In genomic region chr19:22832031-22832762, GRCh38 we compare ENCODE assay signal across 18 cellular contexts. TPM values are rescaled to one million over a fixed set of nuclear protein-coding genes. Genes with fewer than 3 reads are reported as not detected.
"Had no signal": no experiment of that assay in that cellular context is flagged by ENCODE, and none has a peak within 500 bp of the region (broad histone marks: within the 10 kb centered on the region; RNA-seq: fewer than 3 reads in every experiment).

Gene ZNF723 (plus strand): TSS chr19:22832291. CDS start chr19:22832380, 89 bp downstream.

- H3K4me1 ChIP-seq: ascending aorta, breast epithelium, foreskin keratinocyte, neural progenitor cell, tibial nerve, uterus had no signal

- H3K4me1 Mint-ChIP-seq: activated naive CD4-positive, alpha-beta T cell treated with anti-CD3 and anti-CD28 coated beads, Interleukin-2, amount 10 ng/mL, durations not matched to agents 7 days and 5 days; neural progenitor cell; stimulated activated effector memory CD8-positive, alpha-beta T cell treated with anti-CD3 and anti-CD28 coated beads, Interleukin-12 subunit alpha, Interleukin-12 subunit beta, amount 100 ng/mL, for 72 hours had no signal

- H3K36me3 ChIP-seq: ascending aorta, breast epithelium, neural progenitor cell, ovary, tibial nerve, uterus had no signal

- H3K4me3 Mint-ChIP-seq: activated naive CD4-positive, alpha-beta T cell treated with anti-CD3 and anti-CD28 coated beads, Interleukin-2, amount 10 ng/mL, durations not matched to agents 7 days and 5 days; dendritic cell treated with granulocyte-macrophage colony-stimulating factor and Interleukin-4, amounts not matched to agents 40 ng/mL and 50 ng/mL, for 4 days; effector memory CD8-positive, alpha-beta T cell; neural progenitor cell; stimulated activated effector memory CD8-positive, alpha-beta T cell treated with anti-CD3 and anti-CD28 coated beads, Interleukin-12 subunit alpha, Interleukin-12 subunit beta, amount 100 ng/mL, for 72 hours had no signal

- H3K27ac ChIP-seq: ascending aorta, breast epithelium, foreskin keratinocyte, neural progenitor cell, ovary, tibial nerve, uterus had no signal

- ATAC-seq: effector memory CD8-positive, alpha-beta T cell; foreskin keratinocyte; stimulated activated effector memory CD8-positive, alpha-beta T cell treated with anti-CD3 and anti-CD28 coated beads, Interleukin-12 subunit alpha, Interleukin-12 subunit beta, amount 100 ng/mL, for 72 hours had no signal

- H3K4me3 ChIP-seq: ascending aorta, lung, neural progenitor cell, ovary, tibial nerve, uterus had no signal

- H3K4me2 ChIP-seq: neural progenitor cell had no signal

- DNase-seq: activated naive CD4-positive, alpha-beta T cell treated with anti-CD3 and anti-CD28 coated beads, Interleukin-2, amount 10 ng/mL, durations not matched to agents 7 days and 5 days; activated T-cell treated with anti-CD3 and anti-CD28 coated beads, Interleukin-2, amount 50 U/mL, for 1 hour; cerebellar nuclear complex; effector memory CD8-positive, alpha-beta T cell; foreskin keratinocyte; glutamatergic neuron; kidney glomerular epithelial cell; ovary; T-helper 2 cell; uterus had no signal

- H3K27ac Mint-ChIP-seq: activated naive CD4-positive, alpha-beta T cell treated with anti-CD3 and anti-CD28 coated beads, Interleukin-2, amount 10 ng/mL, durations not matched to agents 7 days and 5 days; dendritic cell treated with granulocyte-macrophage colony-stimulating factor and Interleukin-4, amounts not matched to agents 40 ng/mL and 50 ng/mL, for 4 days; effector memory CD8-positive, alpha-beta T cell; neural progenitor cell; stimulated activated effector memory CD8-positive, alpha-beta T cell treated with anti-CD3 and anti-CD28 coated beads, Interleukin-12 subunit alpha, Interleukin-12 subunit beta, amount 100 ng/mL, for 72 hours had no signal

- H2AFZ ChIP-seq: neural progenitor cell had no signal

- H3K9me3 ChIP-seq: ascending aorta, uterus had no signal

- H3K9ac ChIP-seq: neural progenitor cell had no signal

- H3K27me3 Mint-ChIP-seq: activated naive CD4-positive, alpha-beta T cell treated with anti-CD3 and anti-CD28 coated beads, Interleukin-2, amount 10 ng/mL, durations not matched to agents 7 days and 5 days; dendritic cell treated with granulocyte-macrophage colony-stimulating factor and Interleukin-4, amounts not matched to agents 40 ng/mL and 50 ng/mL, for 4 days; effector memory CD8-positive, alpha-beta T cell had no signal

- H3K27me3 ChIP-seq: ascending aorta, breast epithelium, foreskin keratinocyte, neural progenitor cell, ovary, tibial nerve, uterus had no signal

RNA-seq across cellular contexts. Expression of gene ZNF723, which starts in this region (rescaled TPM):
- total RNA-seq: ascending aorta, breast epithelium, foreskin keratinocyte, lung, ovary, subcutaneous adipose tissue, tibial nerve, uterus had no signal
- polyA plus RNA-seq: foreskin keratinocyte, lung, ovary had no signal
